In genomic region chr6:111888928-111889696, GRCh38 we compare ENCODE assay signal across 8 cellular contexts. TPM values are rescaled to one million over a fixed set of nuclear protein-coding genes. Genes with fewer than 3 reads are reported as not detected.
DNase-seq lines count a peak whose midpoint lies in the region; ATAC-seq, FAIRE-seq and TF ChIP-seq lines count a peak whose summit lies in the region.

No MANE protein-coding gene starts in this region.

- H4K20me1 ChIP-seq in K562 (replicated peaks; ENCODE audit: control insufficient read depth, insufficient read depth, low read length), result no peaks in the 10 kb centered on the region

- no peak for TF ChIP-seq POLR2A in K562 (conservative IDR thresholded peaks at IDR 0.05)

- POLR2A ChIA-PET in K562 (lab: Yijun Ruan, JAX), result interaction anchor here (1.0 kb wide), 1 partner anchor 36 kb away, joined by 3 read pairs; no protein-coding TSS in a partner anchor

- no peak for TF ChIP-seq CTCF in K562 (IDR thresholded peaks at IDR 0.05 in 2 of 3, conservative IDR thresholded peaks at IDR 0.05 in 1 of 3; ENCODE audit: insufficient read depth in 2 of 3, low read depth in 1 of 3, low read length in 3 of 3)

- peak; percentile 81 for DNase-seq in NCI-H1092 treated with DMSO at 0.1 percent for 48 hours (lab: John Stamatoyannopoulos, UW)
- peak in 1 of 4 experiments; percentile 38 for DNase-seq in K562 (ENCODE audit: extremely low read depth in 1 of 4, low spot score in 3 of 4)
- DNase-seq in iPS-NIHi7 (ENCODE audit: extremely low spot score), result peak; percentile 77
- DNase-seq in activated gamma-delta T cell treated with Interleukin-2 at 50 U/mL for 16 hours, result no peak
- DNase-seq in hepatic stellate cell (ENCODE audit: low spot score), result no peak

- H3K27me3 ChIP-seq in K562 (ENCODE audit: control insufficient read depth in 2 of 2, insufficient read depth in 2 of 2, low read length in 2 of 2) (no peaks in the 10 kb centered on the region; a peak in 2 of 5 replicates), stomach smooth muscle (ENCODE audit: control insufficient read depth in 1 of 2, insufficient read depth in 2 of 2, low read length in 2 of 2) (no peaks in the 10 kb centered on the region)

- no peak for FAIRE-seq in K562 (lab: Jason Lieb, UNC)

- CTCF ChIA-PET in K562 (lab: Yijun Ruan, JAX; ENCODE audit: low intra/inter-chr PET ratio), result no interaction called here

- H3K4me3 ChIP-seq in K562 (no peak overlapping the region), stomach smooth muscle (ENCODE audit: low read length in 2 of 2) (peak overlapping the region; percentile 38 to 40)

- no peak overlapping the region for H2AFZ ChIP-seq in K562 (ENCODE audit: low read depth, low read length)

- no peak overlapping the region for H3K4me2 ChIP-seq in K562 (ENCODE audit: insufficient read depth, low read length)

- H3K9me1 ChIP-seq in K562 (ENCODE audit: control insufficient read depth, insufficient read depth, low read length), result no peaks in the 10 kb centered on the region

- no peak for TF ChIP-seq RAD21 in K562 (CRISPR knock-in tag; conservative IDR thresholded peaks at IDR 0.05 in 1 of 2, IDR thresholded peaks at IDR 0.05 in 1 of 2)

- no TSS peak for BruUV-seq in K562 (replicated peaks; lab: Mats Ljungman, UMichigan)

- in situ Hi-C loops in K562 (cut with MboI), result no loop called here

- H3K4me1 ChIP-seq in K562 (replicated peaks in 1 of 2; ENCODE audit: control insufficient read depth in 2 of 2, insufficient read depth in 2 of 2, low read length in 2 of 2) (no peaks in the 10 kb centered on the region), stomach smooth muscle (ENCODE audit: control insufficient read depth, insufficient read depth, low read length) (no peaks in the 10 kb centered on the region)

- H3K9me3 ChIP-seq in K562 (replicated peaks; ENCODE audit: control insufficient read depth, insufficient read depth, low read depth, low read length), result no peaks in the 10 kb centered on the region
- no peaks in the 10 kb centered on the region for H3K9me3 ChIP-seq in stomach smooth muscle (ENCODE audit: control insufficient read depth in 2 of 2, low read length in 2 of 2)

- H3K36me3 ChIP-seq in K562 (ENCODE audit: control insufficient read depth, insufficient read depth, low read length) (no peaks in the 10 kb centered on the region), stomach smooth muscle (ENCODE audit: control insufficient read depth in 2 of 2, insufficient read depth in 2 of 2, low read length in 2 of 2) (no peaks in the 10 kb centered on the region)

- H3K9ac ChIP-seq in K562 (ENCODE audit: insufficient read depth in 1 of 2, low read depth in 2 of 2, low read length in 2 of 2) (no peak overlapping the region), stomach smooth muscle (ENCODE audit: low read length in 2 of 2) (no peak overlapping the region)

- TF ChIP-seq EP300 in K562 (IDR thresholded peaks at IDR 0.05; ENCODE audit: low read length), result no peak

- H3K27ac ChIP-seq in K562 (ENCODE audit: extremely low read depth, low read depth, low read length) (no peak overlapping the region), stomach smooth muscle (ENCODE audit: low read length) (no peak overlapping the region)

- intact Hi-C loops in K562 (cut with micrococcal nuclease), result no loop called here

- 0% methylated on average over 10 of the region's 10 CpGs for WGBS in K562 (ENCODE audit: insufficient coverage, low coverage, missing lambda C conversion rate)

- no peaks in the 10 kb centered on the region for H3K79me2 ChIP-seq in K562 (ENCODE audit: control insufficient read depth, insufficient read depth, low read length)

- peak; percentile 49; the same call in 2 of the 3 replicates for ATAC-seq in K562
- ATAC-seq in HG02870 (IDR thresholded peaks at IDR 0.05; ENCODE audit: unreplicated experiment), result no peak
- no peak for ATAC-seq in GM21447 (IDR thresholded peaks at IDR 0.05; ENCODE audit: unreplicated experiment)

TF ChIP-seq in K562, 482 proteins besides CTCF, POLR2A, EP300 and RAD21 (continues in another document):
- TF ChIP-seq FOS (IDR thresholded peaks at IDR 0.05; ENCODE audit: extremely low read depth, insufficient read length) (no peak), NFE2 (IDR thresholded peaks at IDR 0.05; ENCODE audit: low read depth) (no peak), GATAD2B (IDR thresholded peaks at IDR 0.05; ENCODE audit: borderline replicate concordance) (no peak), POLR2B (IDR thresholded peaks at IDR 0.05; ENCODE audit: low read depth, partially characterized antibody) (no peak), ZBTB12 (CRISPR knock-in tag; IDR thresholded peaks at IDR 0.05) (no peak), GABPB2 (CRISPR knock-in tag; conservative IDR thresholded peaks at IDR 0.05) (no peak), ARID1B (IDR thresholded peaks at IDR 0.05) (peak; percentile 48), TAL1 (IDR thresholded peaks at IDR 0.05) (peak; percentile 40; the same call in 1 of the 2 replicates), ZFP1 (CRISPR knock-in tag; IDR thresholded peaks at IDR 0.05) (no peak), CBFA2T3 (IDR thresholded peaks at IDR 0.05) (peak; percentile 54), TCF3 (CRISPR knock-in tag; IDR thresholded peaks at IDR 0.05) (peak; percentile 72), RCOR1 (IDR thresholded peaks at IDR 0.05; ENCODE audit: borderline replicate concordance in 1 of 2, low read depth in 2 of 2, low read length in 2 of 2) (peak in 1 of 2 experiments; percentile 78; a peak in 2 of 4 replicates), BRF2 (IDR thresholded peaks at IDR 0.05; ENCODE audit: borderline replicate concordance, insufficient read depth, insufficient read length) (no peak), IRF1 (CRISPR knock-in tag; IDR thresholded peaks at IDR 0.05; ENCODE audit: borderline replicate concordance) (no peak), FOXA3 (CRISPR knock-in tag; conservative IDR thresholded peaks at IDR 0.05 in 1 of 2, IDR thresholded peaks at IDR 0.05 in 1 of 2) (0 out of 4 replicates have a peak, but pooled peaks of 1 of the 2 experiments have one; percentile 32), KDM1A (IDR thresholded peaks at IDR 0.05) (peak; percentile 66 to 69; a peak in 3 of 4 replicates)
- TF ChIP-seq, protein P1, sequence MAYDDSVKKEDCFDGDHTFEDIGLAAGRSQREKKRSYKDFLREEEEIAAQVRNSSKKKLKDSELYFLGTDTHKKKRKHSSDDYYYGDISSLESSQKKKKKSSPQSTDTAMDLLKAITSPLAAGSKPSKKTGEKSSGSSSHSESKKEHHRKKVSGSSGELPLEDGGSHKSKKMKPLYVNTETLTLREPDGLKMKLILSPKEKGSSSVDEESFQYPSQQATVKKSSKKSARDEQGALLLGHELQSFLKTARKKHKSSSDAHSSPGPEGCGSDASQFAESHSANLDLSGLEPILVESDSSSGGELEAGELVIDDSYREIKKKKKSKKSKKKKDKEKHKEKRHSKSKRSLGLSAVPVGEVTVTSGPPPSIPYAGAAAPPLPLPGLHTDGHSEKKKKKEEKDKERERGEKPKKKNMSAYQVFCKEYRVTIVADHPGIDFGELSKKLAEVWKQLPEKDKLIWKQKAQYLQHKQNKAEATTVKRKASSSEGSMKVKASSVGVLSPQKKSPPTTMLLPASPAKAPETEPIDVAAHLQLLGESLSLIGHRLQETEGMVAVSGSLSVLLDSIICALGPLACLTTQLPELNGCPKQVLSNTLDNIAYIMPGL (CRISPR knock-in tag; IDR thresholded peaks at IDR 0.05), result no peak

RNA-seq across cellular contexts. Expression of gene FYN, which starts 15.9 kb away (rescaled TPM):
- 20.4 and 46.1 TPM in 2 replicates for total RNA-seq in K562 (2011; cell fraction: chromatin; rRNA removed; ENCODE audit: low replicate concordance)
- 7.3 and 8.3 TPM in 2 replicates for total RNA-seq in K562 (2011; cell fraction: nucleolus; rRNA removed)
- total RNA-seq in K562 (2011; cell fraction: nucleoplasm; rRNA removed), result 14.1 and 17.6 TPM in 2 replicates
- total RNA-seq in K562 (2014; rRNA removed), result 14.6 and 17.5 TPM in 2 replicates
- total RNA-seq in K562 (2014; rRNA removed; fragmentation: Illumina TruSeq; extraction: Trizol), result 10.1 and 10.3 TPM in 2 replicates
- total RNA-seq in K562 (2015; rRNA removed; fragmentation: Illumina TruSeq; extraction: Trizol), result 6.8 and 6.9 TPM in 2 replicates
- 15.7 and 19.0 TPM in 2 replicates for total RNA-seq in K562 (2021)
- 5.0 and 11.4 TPM in 2 replicates for polyA plus RNA-seq in K562 (2011; rRNA removed)
- 5.9 and 12.4 TPM in 2 replicates for polyA plus RNA-seq in K562 (2011; cell fraction: cytosol; rRNA removed)
- polyA plus RNA-seq in K562 (2011; cell fraction: nucleus; rRNA removed), result 12.5 and 27.3 TPM in 2 replicates
- polyA plus RNA-seq in K562 (2012), result 10.0 and 31.4 TPM in 2 replicates
- polyA plus RNA-seq in K562 (2014; fragmentation: Illumina TruSeq; extraction: Trizol), result 16.3 and 22.1 TPM in 2 replicates
- polyA plus RNA-seq in K562 (2014; fragmentation: Nextera tagmentation; extraction: Ambion mirVana), result 1 to 10 TPM; 2.9 to 5.0 TPM
- polyA plus RNA-seq in K562 (2014; rRNA removed), result 7.1 and 19.3 TPM in 2 replicates
- polyA minus RNA-seq in K562 (2011; rRNA and poly(A)+ RNA removed), result 12.6 and 20.7 TPM in 2 replicates
- polyA minus RNA-seq in K562 (2011; cell fraction: cytosol; rRNA and poly(A)+ RNA removed), result 14.2 and 18.1 TPM in 2 replicates
- polyA minus RNA-seq in K562 (2011; cell fraction: nucleus; rRNA and poly(A)+ RNA removed), result 13.3 and 14.9 TPM in 2 replicates

Comparison
In these comparisons a context has a peak if more than half of its experiments do, and no peak if none do; other contexts are left out.
1. DNase-seq: peak in NCI-H1092 treated with DMSO at 0.1 percent for 48 hours (single experiment) and iPS-NIHi7 (single experiment); none in activated gamma-delta T cell treated with Interleukin-2 at 50 U/mL for 16 hours (single experiment) and hepatic stellate cell (single experiment).